8 cellular contexts compared by ENCODE assay signal in genomic region chr17:7314719-7315569, GRCh38. TPM values are rescaled to one million over a fixed set of nuclear protein-coding genes. Genes with fewer than 3 reads are reported as not detected.
DNase-seq lines count a peak whose midpoint lies in the region; ATAC-seq and TF ChIP-seq lines count a peak whose summit lies in the region.

A gene with protein sequence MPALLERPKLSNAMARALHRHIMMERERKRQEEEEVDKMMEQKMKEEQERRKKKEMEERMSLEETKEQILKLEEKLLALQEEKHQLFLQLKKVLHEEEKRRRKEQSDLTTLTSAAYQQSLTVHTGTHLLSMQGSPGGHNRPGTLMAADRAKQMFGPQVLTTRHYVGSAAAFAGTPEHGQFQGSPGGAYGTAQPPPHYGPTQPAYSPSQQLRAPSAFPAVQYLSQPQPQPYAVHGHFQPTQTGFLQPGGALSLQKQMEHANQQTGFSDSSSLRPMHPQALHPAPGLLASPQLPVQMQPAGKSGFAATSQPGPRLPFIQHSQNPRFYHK (minus strand): TSS chr17:7315360. CDS start chr17:7315052, 308 bp downstream.

- TF ChIP-seq CTCF in GM06990 (IDR thresholded peaks at IDR 0.05; ENCODE audit: insufficient read depth, low read length, poor library complexity, severe bottlenecking) (no peak), HEK293 (tag by site-specific recombination; IDR thresholded peaks at IDR 0.05) (no peak; the same call in 1 of the 2 replicates), NB4 (IDR thresholded peaks at IDR 0.05; ENCODE audit: low read depth, low read length) (no peak), ovary (IDR thresholded peaks at IDR 0.05) (no peak), thoracic aorta (IDR thresholded peaks at IDR 0.05) (no peak)

- DNase-seq in GM06990 (ENCODE audit: extremely low read depth, insufficient read length), result peak; percentile 91
- DNase-seq in NB4 (ENCODE audit: low read depth), result peak; percentile 87
- peak; percentile 87 to 97 (median 94) for DNase-seq in T-cell
- DNase-seq in activated naive CD8-positive, alpha-beta T cell treated with anti-CD3 and anti-CD28 coated beads, Interleukin-2, amount 50 U/mL, for 24 hours, result peak; percentile 96
- peak; percentile 98 for DNase-seq in Right ventricle myocardium inferior (ENCODE audit: missing footprints)
- peak; percentile 90 to 96 (median 92) for DNase-seq in ovary
- peak; percentile 75 for DNase-seq in thoracic aorta (ENCODE audit: low spot score)

- intact Hi-C loops in Right ventricle myocardium inferior (cut with DNase I), result loop anchor here (1.0 to 5.0 kb wide), 2 partner anchors 14 to 77 kb away; partner anchors contain the start of genes NEURL4 and PLSCR3
- intact Hi-C loops in ovary (cut with DNase I), result no loop called here

- H3K9me3 ChIP-seq in HEK293 (ENCODE audit: control insufficient read depth, insufficient read depth, low read depth, low read length), result no peaks in the 10 kb centered on the region
- H3K9me3 ChIP-seq in ovary, result no peaks in the 10 kb centered on the region
- H3K9me3 ChIP-seq in thoracic aorta, result no peaks in the 10 kb centered on the region

- H3K27ac ChIP-seq in HEK293 (ENCODE audit: extremely low read depth, low read depth, low read length), result peak within 1 kb of the TSS; percentile 98
- H3K27ac ChIP-seq in ovary, result peak within 1 kb of the TSS; percentile 78 to 81
- H3K27ac ChIP-seq in thoracic aorta, result peak within 1 kb of the TSS; percentile 90 to 98

- ATAC-seq in T-cell (replicated peaks in 1 of 4) (peak; percentile 85 to 89 (median 88)), Right ventricle myocardium inferior (peak; percentile 86), thoracic aorta (ENCODE audit: insufficient number of reproducible peaks, low FRiP score, low read depth) (peak; percentile 58)
- peak; percentile 78 for ATAC-seq in activated naive CD8-positive, alpha-beta T cell treated with anti-CD3 and anti-CD28 coated beads, Interleukin-2, amount 50 U/mL, for 24 hours

- no peaks in the 10 kb centered on the region for H3K27me3 Mint-ChIP-seq in T-cell
- no peaks in the 10 kb centered on the region for H3K27me3 Mint-ChIP-seq in activated naive CD8-positive, alpha-beta T cell treated with anti-CD3 and anti-CD28 coated beads, Interleukin-2, amount 50 U/mL, for 24 hours

- TF ChIP-seq EP300 in ovary (IDR thresholded peaks at IDR 0.05), result no peak

- no peaks in the 10 kb centered on the region for H3K27me3 ChIP-seq in GM06990 (replicated peaks; ENCODE audit: control insufficient read depth, insufficient read depth, low read length)
- no peaks in the 10 kb centered on the region for H3K27me3 ChIP-seq in ovary
- H3K27me3 ChIP-seq in thoracic aorta (replicated peaks; ENCODE audit: insufficient read depth), result no peaks in the 10 kb centered on the region

- TF ChIP-seq POLR2A in NB4 (IDR thresholded peaks at IDR 0.05; ENCODE audit: extremely low read depth, insufficient read length) (peak; percentile 56), ovary (IDR thresholded peaks at IDR 0.05) (peak; percentile 83)

- H3K4me3 ChIP-seq in GM06990 (replicated peaks; ENCODE audit: low read depth, low read length) (peak within 1 kb of the TSS; percentile 85), HEK293 (ENCODE audit: low read depth, low read length) (peak within 1 kb of the TSS; percentile 87), NB4 (ENCODE audit: low read depth, low read length) (peak within 1 kb of the TSS; percentile 73), ovary (peak within 1 kb of the TSS; percentile 84), thoracic aorta (peak within 1 kb of the TSS; percentile 99)

- H3K9me3 Mint-ChIP-seq in T-cell, result no peaks in the 10 kb centered on the region
- no peaks in the 10 kb centered on the region for H3K9me3 Mint-ChIP-seq in activated naive CD8-positive, alpha-beta T cell treated with anti-CD3 and anti-CD28 coated beads, Interleukin-2, amount 50 U/mL, for 24 hours

- 0 to 1% (median 0%) methylated on average over 77 to 95 of the region's 95 CpGs for WGBS in ovary, 3 donors

- H3K4me1 Mint-ChIP-seq in T-cell, result peaks cover 54 to 59% (median 58%) of the 10 kb centered on the region in 3 donors
- peaks cover 53% of the 10 kb centered on the region for H3K4me1 Mint-ChIP-seq in activated naive CD8-positive, alpha-beta T cell treated with anti-CD3 and anti-CD28 coated beads, Interleukin-2, amount 50 U/mL, for 24 hours

- H3K36me3 Mint-ChIP-seq in T-cell, result peaks cover 46% of the 10 kb centered on the region
- H3K36me3 Mint-ChIP-seq in activated naive CD8-positive, alpha-beta T cell treated with anti-CD3 and anti-CD28 coated beads, Interleukin-2, amount 50 U/mL, for 24 hours (ENCODE audit: low read depth), result peaks cover 50% of the 10 kb centered on the region

- H3K4me1 ChIP-seq in HEK293 (ENCODE audit: control insufficient read depth, insufficient read depth, low read length), result peaks cover 11% of the 10 kb centered on the region
- H3K4me1 ChIP-seq in ovary (ENCODE audit: insufficient read depth), result peaks cover 5% of the 10 kb centered on the region
- peaks cover 22 to 40% of the 10 kb centered on the region in 2 donors for H3K4me1 ChIP-seq in thoracic aorta (ENCODE audit: control insufficient read depth in 1 of 2, low read depth in 2 of 2)

- CTCF ChIA-PET in HEK293 (lab: Yijun Ruan, JAX) (interaction anchor here (0.6 to 4.1 kb wide), 5 partner anchors 11 to 1909 kb away, joined by 5 to 22 read pairs (median 6); no protein-coding TSS in a partner anchor), T-cell (lab: Charles Lee) (interaction anchor here in 1 of 2 donors (1.9 kb wide), 1 partner anchor 15 kb away, joined by 8 read pairs; the partner anchor contains the start of gene NEURL4)

- H3K36me3 ChIP-seq in GM06990 (ENCODE audit: control insufficient read depth, insufficient read depth, low read length), result peaks cover 51% of the 10 kb centered on the region
- H3K36me3 ChIP-seq in HEK293 (ENCODE audit: control insufficient read depth in 2 of 2, insufficient read depth in 1 of 2, low read length in 2 of 2), result peaks cover 39 to 75% of the 10 kb centered on the region in 2 experiments
- H3K36me3 ChIP-seq in ovary, result no peaks in the 10 kb centered on the region
- peaks cover 61% of the 10 kb centered on the region for H3K36me3 ChIP-seq in thoracic aorta

- peak within 1 kb of the TSS; percentile 91 to 93 for H3K27ac Mint-ChIP-seq in T-cell
- H3K27ac Mint-ChIP-seq in activated naive CD8-positive, alpha-beta T cell treated with anti-CD3 and anti-CD28 coated beads, Interleukin-2, amount 50 U/mL, for 24 hours, result peak within 1 kb of the TSS; percentile 90

- POLR2A ChIA-PET in HEK293 (lab: Yijun Ruan, JAX) (interaction anchor here (0.6 to 4.1 kb wide), 10 partner anchors 15 to 388 kb away, joined by 3 to 42 read pairs (median 4); partner anchors contain the start of genes ACADVL, DLG4, NEURL4 and PHF23), T-cell (lab: Charles Lee) (interaction anchor here (0.6 kb wide), 3 partner anchors 57 to 96 kb away, joined by 3 to 7 read pairs (median 3); partner anchors contain the start of gene TMEM256 (in 1 of the 2))

- peak within 1 kb of the TSS; percentile 80 to 93 (median 80) for H3K4me3 Mint-ChIP-seq in T-cell
- H3K4me3 Mint-ChIP-seq in activated naive CD8-positive, alpha-beta T cell treated with anti-CD3 and anti-CD28 coated beads, Interleukin-2, amount 50 U/mL, for 24 hours, result peak within 1 kb of the TSS; percentile 98

TF ChIP-seq in HEK293, 187 proteins besides CTCF, POLR2A, EP300 and RAD21 (continues in another document):
- no peak for TF ChIP-seq ZNF354C (tag by site-specific recombination; IDR thresholded peaks at IDR 0.05; ENCODE audit: borderline replicate concordance, low read depth)
- no peak for TF ChIP-seq ZNF585B (tag by site-specific recombination; IDR thresholded peaks at IDR 0.05)
- TF ChIP-seq, protein P1, sequence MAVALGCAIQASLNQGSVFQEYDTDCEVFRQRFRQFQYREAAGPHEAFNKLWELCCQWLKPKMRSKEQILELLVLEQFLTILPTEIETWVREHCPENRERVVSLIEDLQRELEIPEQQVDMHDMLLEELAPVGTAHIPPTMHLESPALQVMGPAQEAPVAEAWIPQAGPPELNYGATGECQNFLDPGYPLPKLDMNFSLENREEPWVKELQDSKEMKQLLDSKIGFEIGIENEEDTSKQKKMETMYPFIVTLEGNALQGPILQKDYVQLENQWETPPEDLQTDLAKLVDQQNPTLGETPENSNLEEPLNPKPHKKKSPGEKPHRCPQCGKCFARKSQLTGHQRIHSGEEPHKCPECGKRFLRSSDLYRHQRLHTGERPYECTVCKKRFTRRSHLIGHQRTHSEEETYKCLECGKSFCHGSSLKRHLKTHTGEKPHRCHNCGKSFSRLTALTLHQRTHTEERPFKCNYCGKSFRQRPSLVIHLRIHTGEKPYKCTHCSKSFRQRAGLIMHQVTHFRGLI (tag by site-specific recombination; IDR thresholded peaks at IDR 0.05), result peak; percentile 45; the same call in 1 of the 2 replicates
- TF ChIP-seq, protein P2, sequence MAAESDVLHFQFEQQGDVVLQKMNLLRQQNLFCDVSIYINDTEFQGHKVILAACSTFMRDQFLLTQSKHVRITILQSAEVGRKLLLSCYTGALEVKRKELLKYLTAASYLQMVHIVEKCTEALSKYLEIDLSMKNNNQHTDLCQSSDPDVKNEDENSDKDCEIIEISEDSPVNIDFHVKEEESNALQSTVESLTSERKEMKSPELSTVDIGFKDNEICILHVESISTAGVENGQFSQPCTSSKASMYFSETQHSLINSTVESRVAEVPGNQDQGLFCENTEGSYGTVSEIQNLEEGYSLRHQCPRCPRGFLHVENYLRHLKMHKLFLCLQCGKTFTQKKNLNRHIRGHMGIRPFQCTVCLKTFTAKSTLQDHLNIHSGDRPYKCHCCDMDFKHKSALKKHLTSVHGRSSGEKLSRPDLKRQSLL (tag by site-specific recombination; IDR thresholded peaks at IDR 0.05), result peak; percentile 96
- TF ChIP-seq, protein P3, sequence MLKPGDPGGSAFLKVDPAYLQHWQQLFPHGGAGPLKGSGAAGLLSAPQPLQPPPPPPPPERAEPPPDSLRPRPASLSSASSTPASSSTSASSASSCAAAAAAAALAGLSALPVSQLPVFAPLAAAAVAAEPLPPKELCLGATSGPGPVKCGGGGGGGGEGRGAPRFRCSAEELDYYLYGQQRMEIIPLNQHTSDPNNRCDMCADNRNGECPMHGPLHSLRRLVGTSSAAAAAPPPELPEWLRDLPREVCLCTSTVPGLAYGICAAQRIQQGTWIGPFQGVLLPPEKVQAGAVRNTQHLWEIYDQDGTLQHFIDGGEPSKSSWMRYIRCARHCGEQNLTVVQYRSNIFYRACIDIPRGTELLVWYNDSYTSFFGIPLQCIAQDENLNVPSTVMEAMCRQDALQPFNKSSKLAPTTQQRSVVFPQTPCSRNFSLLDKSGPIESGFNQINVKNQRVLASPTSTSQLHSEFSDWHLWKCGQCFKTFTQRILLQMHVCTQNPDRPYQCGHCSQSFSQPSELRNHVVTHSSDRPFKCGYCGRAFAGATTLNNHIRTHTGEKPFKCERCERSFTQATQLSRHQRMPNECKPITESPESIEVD (tag by site-specific recombination; IDR thresholded peaks at IDR 0.05), result no peak

RNA-seq across cellular contexts. Expression of the gene that starts here (rescaled TPM):
- total RNA-seq in T-cell (100 to 1,000 TPM; 114 to 129 (median 125) TPM), Right ventricle myocardium inferior (70.3 TPM), ovary (10 to 100 TPM; 53.1 to 76.5 (median 59.3) TPM), thoracic aorta (10 to 100 TPM; 66.5 to 100.0 TPM)
- polyA plus RNA-seq in ovary, result 100 to 1,000 TPM in 1 of 2 donors, 10 to 100 TPM in 1; 62.2 to 103 TPM

Comparison
In these comparisons a context has a peak if more than half of its experiments do, and no peak if none do; other contexts are left out.
1. Peak in every context shown above with its lines: DNase-seq, ATAC-seq, H3K4me3 ChIP-seq and H3K27ac ChIP-seq.